8 cellular contexts compared by ENCODE assay signal in genomic region chr16:30095166-30096078, GRCh38. TPM values are rescaled to one million over a fixed set of nuclear protein-coding genes. Genes with fewer than 3 reads are reported as not detected.
DNase-seq lines count a peak whose midpoint lies in the region; ATAC-seq and TF ChIP-seq lines count a peak whose summit lies in the region.

No MANE protein-coding gene starts in this region.

- no peaks in the 10 kb centered on the region for H3K27me3 ChIP-seq in skeletal muscle satellite cell (ENCODE audit: control insufficient read depth, insufficient read depth, low read length)

- peaks cover 31% of the 10 kb centered on the region for H3K36me3 Mint-ChIP-seq in activated CD4-positive, alpha-beta memory T cell treated with anti-CD3 and anti-CD28 coated beads for 36 hours
- peaks cover 19% of the 10 kb centered on the region for H3K36me3 Mint-ChIP-seq in glutamatergic neuron (ENCODE audit: unreplicated experiment)

- H3K36me3 ChIP-seq in skeletal muscle satellite cell (ENCODE audit: insufficient read depth, low read length), result peaks cover 9% of the 10 kb centered on the region

- ATAC-seq in GM18867 (IDR thresholded peaks at IDR 0.05; ENCODE audit: unreplicated experiment), result peak; percentile 1
- no peak for ATAC-seq in HG03439 (IDR thresholded peaks at IDR 0.05; ENCODE audit: unreplicated experiment)
- ATAC-seq in GM21529 (IDR thresholded peaks at IDR 0.05; ENCODE audit: unreplicated experiment), result no peak

- CTCF ChIA-PET in activated CD4-positive, alpha-beta memory T cell treated with anti-CD3 and anti-CD28 coated beads for 36 hours (lab: Charles Lee), result interaction anchor here (5.8 kb wide), 1 partner anchor 17 kb away, joined by 76 read pairs; the partner anchor contains the start of gene PPP4C

- peaks cover 24% of the 10 kb centered on the region for H3K9me3 Mint-ChIP-seq in activated CD4-positive, alpha-beta memory T cell treated with anti-CD3 and anti-CD28 coated beads for 36 hours
- peaks cover 11% of the 10 kb centered on the region for H3K9me3 Mint-ChIP-seq in glutamatergic neuron (ENCODE audit: unreplicated experiment)

- intact Hi-C loops in activated CD4-positive, alpha-beta memory T cell treated with anti-CD3 and anti-CD28 coated beads for 36 hours (cut with micrococcal nuclease), result loop anchor here (1.0 kb wide), 2 partner anchors 28 to 283 kb away; partner anchors contain the start of gene MAPK3

- peaks cover 34% of the 10 kb centered on the region for H3K4me1 ChIP-seq in skeletal muscle satellite cell (ENCODE audit: control insufficient read depth, insufficient read depth, low read length)

- POLR2A ChIA-PET in activated CD4-positive, alpha-beta memory T cell treated with anti-CD3 and anti-CD28 coated beads for 36 hours (lab: Charles Lee), result interaction anchor here (1.3 to 1.5 kb wide), 3 partner anchors 17 to 91 kb away, joined by 3 to 4 read pairs (median 4); partner anchors contain the start of gene GDPD3

- peak overlapping the region; percentile 88 for H3K27ac Mint-ChIP-seq in activated CD4-positive, alpha-beta memory T cell treated with anti-CD3 and anti-CD28 coated beads for 36 hours
- H3K27ac Mint-ChIP-seq in glutamatergic neuron (ENCODE audit: unreplicated experiment), result peak overlapping the region; percentile 94

- DNase-seq in activated CD4-positive, alpha-beta memory T cell treated with anti-CD3 and anti-CD28 coated beads for 36 hours, result peak; percentile 31
- DNase-seq in glutamatergic neuron, result peak; percentile 59
- no peak for DNase-seq in inferior parietal cortex (ENCODE audit: extremely low spot score)
- no peak for DNase-seq in NCI-H1105 (lab: John Stamatoyannopoulos, UW)

- TF ChIP-seq CTCF in glutamatergic neuron (IDR thresholded peaks at IDR 0.05; ENCODE audit: partially characterized antibody, unreplicated experiment), result no peak

- H3K9me3 ChIP-seq in skeletal muscle satellite cell (replicated peaks; ENCODE audit: low read length), result peaks cover 13% of the 10 kb centered on the region

- H3K4me1 Mint-ChIP-seq in activated CD4-positive, alpha-beta memory T cell treated with anti-CD3 and anti-CD28 coated beads for 36 hours (ENCODE audit: low read depth), result peaks cover 37% of the 10 kb centered on the region
- peaks cover 11% of the 10 kb centered on the region for H3K4me1 Mint-ChIP-seq in glutamatergic neuron (ENCODE audit: low read depth, unreplicated experiment)

- peak overlapping the region; percentile 74 for H3K9ac ChIP-seq in skeletal muscle satellite cell (ENCODE audit: low read depth, low read length)

- H3K4me3 Mint-ChIP-seq in activated CD4-positive, alpha-beta memory T cell treated with anti-CD3 and anti-CD28 coated beads for 36 hours, result peak overlapping the region; percentile 85
- H3K4me3 Mint-ChIP-seq in glutamatergic neuron (ENCODE audit: unreplicated experiment), result peak overlapping the region; percentile 85

- peak overlapping the region; percentile 76 for H3K4me3 ChIP-seq in skeletal muscle satellite cell (ENCODE audit: low read length)

- no peaks in the 10 kb centered on the region for H3K27me3 Mint-ChIP-seq in activated CD4-positive, alpha-beta memory T cell treated with anti-CD3 and anti-CD28 coated beads for 36 hours
- H3K27me3 Mint-ChIP-seq in glutamatergic neuron (ENCODE audit: unreplicated experiment), result peaks cover 9% of the 10 kb centered on the region

- H3K4me2 ChIP-seq in skeletal muscle satellite cell (ENCODE audit: low read length), result peak overlapping the region; percentile 96

RNA-seq across cellular contexts. Expression of gene YPEL3, which starts 0.6 kb away (rescaled TPM):
- 10 to 100 TPM; 32.5 to 36.9 TPM for total RNA-seq in activated CD4-positive, alpha-beta memory T cell treated with anti-CD3 and anti-CD28 coated beads for 36 hours
- 57.9 TPM for total RNA-seq in glutamatergic neuron (ENCODE audit: unreplicated experiment)
- 2.8 and 3.7 TPM in 2 replicates for total RNA-seq in skeletal muscle satellite cell (2012; rRNA removed)

RNA-seq across cellular contexts. Expression of gene TBX6, which starts 3.7 kb away (rescaled TPM):
- 1 to 10 TPM; 2.3 to 2.9 TPM for total RNA-seq in activated CD4-positive, alpha-beta memory T cell treated with anti-CD3 and anti-CD28 coated beads for 36 hours
- 0.86 TPM for total RNA-seq in glutamatergic neuron (ENCODE audit: unreplicated experiment)
- total RNA-seq in skeletal muscle satellite cell (2012; rRNA removed), result under 0.01 TPM in 1 of 2 replicates, not detected in the other

RNA-seq across cellular contexts. Expression of gene GDPD3, which starts 17.9 kb away (rescaled TPM):
- total RNA-seq in activated CD4-positive, alpha-beta memory T cell treated with anti-CD3 and anti-CD28 coated beads for 36 hours, result 1 to 10 TPM; 5.3 to 9.9 TPM
- total RNA-seq in glutamatergic neuron (ENCODE audit: unreplicated experiment), result 4.9 TPM
- 1.5 and 2.6 TPM in 2 replicates for total RNA-seq in skeletal muscle satellite cell (2012; rRNA removed)

RNA-seq across cellular contexts. Expression of gene PPP4C, which starts 19.6 kb away (rescaled TPM):
- 100 to 1,000 TPM; 121 to 133 TPM for total RNA-seq in activated CD4-positive, alpha-beta memory T cell treated with anti-CD3 and anti-CD28 coated beads for 36 hours
- total RNA-seq in glutamatergic neuron (ENCODE audit: unreplicated experiment), result 124 TPM
- total RNA-seq in skeletal muscle satellite cell (2012; rRNA removed), result 190 and 200 TPM in 2 replicates

RNA-seq across cellular contexts. Expression of gene MAPK3, which starts 27.6 kb away (rescaled TPM):
- 10 to 100 TPM; 85.5 to 93.1 TPM for total RNA-seq in activated CD4-positive, alpha-beta memory T cell treated with anti-CD3 and anti-CD28 coated beads for 36 hours
- 63.0 TPM for total RNA-seq in glutamatergic neuron (ENCODE audit: unreplicated experiment)
- 34.5 and 38.0 TPM in 2 replicates for total RNA-seq in skeletal muscle satellite cell (2012; rRNA removed)

Comparison
In these comparisons a context has a peak if more than half of its experiments do, and no peak if none do; other contexts are left out.
1. DNase-seq: peak in activated CD4-positive, alpha-beta memory T cell treated with anti-CD3 and anti-CD28 coated beads for 36 hours (single experiment) and glutamatergic neuron (single experiment); none in inferior parietal cortex (single experiment) and NCI-H1105 (single experiment).